14 cellular contexts compared by ENCODE assay signal in the genomic region with DNA sequence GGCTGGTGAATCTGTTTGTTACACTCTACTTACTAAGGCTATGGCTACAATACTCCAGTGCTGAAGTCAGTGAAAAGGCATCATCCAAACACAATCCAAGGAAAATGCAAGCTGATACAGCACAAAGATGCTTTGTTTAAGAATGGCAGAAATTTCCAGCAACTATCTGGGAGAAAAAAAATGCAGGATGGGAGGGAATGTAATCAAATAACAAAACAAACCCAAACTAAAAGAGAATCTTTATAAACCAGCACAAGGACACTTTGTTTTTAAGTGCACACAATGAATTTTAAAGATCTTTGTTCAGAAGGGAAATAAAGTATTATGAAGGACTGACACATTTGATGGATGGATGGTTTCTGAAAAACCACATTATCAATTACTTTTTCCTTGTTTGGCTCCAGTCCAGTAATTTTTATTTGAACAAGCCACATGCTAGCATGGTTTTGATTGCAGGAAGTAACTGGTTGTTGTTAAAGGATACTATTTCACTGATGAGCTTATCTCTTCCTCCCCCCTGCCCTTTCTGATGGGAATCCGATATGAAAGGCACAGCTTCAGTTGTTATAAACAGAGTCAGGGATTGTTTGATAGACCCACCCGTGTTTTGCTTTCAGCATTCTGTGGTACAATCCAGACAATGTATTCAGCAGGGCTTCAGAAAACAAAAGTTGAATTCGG. TPM values are rescaled to one million over a fixed set of nuclear protein-coding genes. Genes with fewer than 3 reads are reported as not detected.
A peak's percentile ranks its signal among the peaks of the same experiment; 100 is the strongest.
DNase-seq lines count a peak whose midpoint lies in the region; ATAC-seq, FAIRE-seq and TF ChIP-seq lines count a peak whose summit lies in the region.
"Had no signal": no experiment of that assay in that cellular context is flagged by ENCODE, and none has a peak within 500 bp of the region (broad histone marks: within the 10 kb centered on the region; RNA-seq: fewer than 3 reads in every experiment).

No MANE protein-coding gene starts in this region.

- H3K36me3 Mint-ChIP-seq in nephron progenitor cell (ENCODE audit: low read depth), result peaks cover 12% of the 10 kb centered on the region
- H3K36me3 Mint-ChIP-seq in stimulated activated memory B cell treated with anti-CD40 and anti-IgM and Interleukin-4, amounts not matched to agents 10 μg/mL and 1 μg/mL and 100 μg/mL, for 72 hours, result no peaks in the 10 kb centered on the region
- H3K36me3 Mint-ChIP-seq: mesothelial cell of epicardium had no signal

- H3K4me3 ChIP-seq in sigmoid colon, result no peak overlapping the region
- H3K4me3 ChIP-seq: prostate gland had no signal

- H3K36me3 ChIP-seq in sigmoid colon, result no peaks in the 10 kb centered on the region
- H3K36me3 ChIP-seq: prostate gland, WERI-Rb-1 had no signal

- no peak for ATAC-seq in stimulated activated memory B cell treated with anti-CD40 and anti-IgM and Interleukin-4, amounts not matched to agents 10 μg/mL and 1 μg/mL and 100 μg/mL, for 72 hours

- H3K27me3 ChIP-seq in sigmoid colon, result no peaks in the 10 kb centered on the region

- TF ChIP-seq CTCF in nephron progenitor cell (IDR thresholded peaks at IDR 0.05), result no peak
- TF ChIP-seq CTCF in sigmoid colon (IDR thresholded peaks at IDR 0.05), result no peak

- no peaks in the 10 kb centered on the region for H3K9me3 ChIP-seq in sigmoid colon
- H3K9me3 ChIP-seq: prostate gland had no signal

- no peak overlapping the region for H3K27ac ChIP-seq in sigmoid colon
- H3K27ac ChIP-seq: HL-60, prostate gland, WERI-Rb-1 had no signal

- no peak for FAIRE-seq in GM12892 (lab: Jason Lieb, UNC)

- peak overlapping the region; percentile 58 for H3K27ac Mint-ChIP-seq in nephron progenitor cell
- no peak overlapping the region for H3K27ac Mint-ChIP-seq in stimulated activated memory B cell treated with anti-CD40 and anti-IgM and Interleukin-4, amounts not matched to agents 10 μg/mL and 1 μg/mL and 100 μg/mL, for 72 hours
- H3K27ac Mint-ChIP-seq: mesothelial cell of epicardium had no signal

- DNase-seq in COLO668 (lab: John Stamatoyannopoulos, UW; ENCODE audit: unreplicated experiment) (peak; percentile 30), NCI-H146 treated with DMSO at 0.1 percent for 48 hours (lab: John Stamatoyannopoulos, UW; ENCODE audit: unreplicated experiment) (peak; percentile 56), SK-N-DZ (ENCODE audit: low spot score) (peak; percentile 40), nephron progenitor cell (no peak), sigmoid colon (no peak), NCI-H1048 (lab: John Stamatoyannopoulos, UW) (no peak), GM12892 (ENCODE audit: insufficient read length) (no peak)
- DNase-seq: activated CD8-positive, alpha-beta memory T cell treated with anti-CD3 and anti-CD28 coated beads, Interleukin-2, amount 50 U/mL, for 4 hours; DMS79 treated with DMSO at 0.1 percent for 48 hours; WERI-Rb-1 had no signal

- peaks cover 2% of the 10 kb centered on the region for H3K27me3 Mint-ChIP-seq in nephron progenitor cell (ENCODE audit: low read depth, poor library complexity)
- peaks cover 12% of the 10 kb centered on the region for H3K27me3 Mint-ChIP-seq in stimulated activated memory B cell treated with anti-CD40 and anti-IgM and Interleukin-4, amounts not matched to agents 10 μg/mL and 1 μg/mL and 100 μg/mL, for 72 hours

- WGBS in sigmoid colon, 2 donors, result 22 to 34% methylated on average over 3 of the region's 3 CpGs

- H3K4me1 Mint-ChIP-seq in nephron progenitor cell, result peaks cover 58% of the 10 kb centered on the region
- H3K4me1 Mint-ChIP-seq in stimulated activated memory B cell treated with anti-CD40 and anti-IgM and Interleukin-4, amounts not matched to agents 10 μg/mL and 1 μg/mL and 100 μg/mL, for 72 hours, result no peaks in the 10 kb centered on the region

- intact Hi-C loops in sigmoid colon (cut with DNase I), result no loop called here

- TF ChIP-seq POLR2A in sigmoid colon (IDR thresholded peaks at IDR 0.05) (no peak), GM12892 (IDR thresholded peaks at IDR 0.05; ENCODE audit: low read depth, low read length) (no peak)

- no peaks in the 10 kb centered on the region for H3K4me1 ChIP-seq in sigmoid colon
- H3K4me1 ChIP-seq: prostate gland had no signal

- peak overlapping the region; percentile 7 for H3K4me3 Mint-ChIP-seq in nephron progenitor cell
- H3K4me3 Mint-ChIP-seq in stimulated activated memory B cell treated with anti-CD40 and anti-IgM and Interleukin-4, amounts not matched to agents 10 μg/mL and 1 μg/mL and 100 μg/mL, for 72 hours, result no peak overlapping the region
- H3K4me3 Mint-ChIP-seq: mesothelial cell of epicardium had no signal

- no peak for TF ChIP-seq EP300 in sigmoid colon (IDR thresholded peaks at IDR 0.05)

- peaks cover 9% of the 10 kb centered on the region for H3K9me3 Mint-ChIP-seq in nephron progenitor cell
- H3K9me3 Mint-ChIP-seq in stimulated activated memory B cell treated with anti-CD40 and anti-IgM and Interleukin-4, amounts not matched to agents 10 μg/mL and 1 μg/mL and 100 μg/mL, for 72 hours, result no peaks in the 10 kb centered on the region

RNA-seq across cellular contexts. Expression of gene TLE4, which starts 12.1 kb away (rescaled TPM):
- polyA plus RNA-seq in SK-N-DZ (2014; cell fraction: cytosol; rRNA removed), result 68.9 and 74.0 TPM in 2 replicates
- polyA plus RNA-seq in SK-N-DZ (2014; cell fraction: nucleus; rRNA removed), result 50.8 and 52.3 TPM in 2 replicates
- total RNA-seq in sigmoid colon, result 10 to 100 TPM; 29.1 to 60.9 (median 34.6) TPM
- polyA plus RNA-seq in sigmoid colon, result 10 to 100 TPM in 1 of 3 donors, 1 to 10 TPM in 2; 7.6 to 11.6 (median 8.4) TPM
- 1.2 TPM for polyA plus RNA-seq in GM12892 (2012; ENCODE audit: missing spikeins)

Comparison
In these comparisons a context has a peak if more than half of its experiments do, and no peak if none do; other contexts are left out.
1. DNase-seq: peak in COLO668 (single experiment), NCI-H146 treated with DMSO at 0.1 percent for 48 hours (single experiment) and SK-N-DZ (single experiment); none in nephron progenitor cell (single experiment), sigmoid colon (single experiment), NCI-H1048 (single experiment) and GM12892 (single experiment).